In the genomic region with DNA sequence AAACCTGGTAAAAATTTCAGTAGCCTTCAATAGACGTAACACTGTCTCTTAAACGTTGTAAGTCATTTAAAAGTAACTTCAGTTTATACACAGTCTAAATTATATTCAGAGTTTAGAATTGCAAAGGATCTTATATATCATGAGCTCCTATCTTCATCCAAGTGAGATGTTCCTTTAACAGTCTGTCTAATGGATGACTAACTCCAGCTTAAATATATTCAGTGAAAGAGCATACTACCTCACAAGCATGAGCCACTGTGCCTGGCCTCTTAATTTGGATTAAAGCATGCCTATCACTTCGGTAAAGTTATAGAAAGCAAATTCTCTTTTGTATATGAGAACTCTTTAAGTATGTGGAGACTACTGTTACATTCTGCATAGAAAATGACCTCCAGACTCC, we compare ENCODE assay signal across 18 cellular contexts. TPM values are rescaled to one million over a fixed set of nuclear protein-coding genes. Genes with fewer than 3 reads are reported as not detected.
DNase-seq lines count a peak whose midpoint lies in the region; ATAC-seq and TF ChIP-seq lines count a peak whose summit lies in the region.
"Had no signal": no experiment of that assay in that cellular context is flagged by ENCODE, and none has a peak within 500 bp of the region (broad histone marks: within the 10 kb centered on the region; RNA-seq: fewer than 3 reads in every experiment).

No MANE protein-coding gene starts in this region.

- no peak for TF ChIP-seq EP300 in suprapubic skin (IDR thresholded peaks at IDR 0.05)

- peaks cover 8% of the 10 kb centered on the region; the same call in 1 of the 2 replicates for H3K4me1 ChIP-seq in GM23248 (ENCODE audit: insufficient read depth)
- peaks cover 39% of the 10 kb centered on the region for H3K4me1 ChIP-seq in Loucy (ENCODE audit: insufficient read depth, low read length, poor library complexity, severe bottlenecking)
- H3K4me1 ChIP-seq in osteoblast (ENCODE audit: insufficient read depth, low read length) = peaks cover 9% of the 10 kb centered on the region
- H3K4me1 ChIP-seq in PC-3 (ENCODE audit: insufficient read depth, low read length) = peaks cover 20% of the 10 kb centered on the region
- peaks cover 0 to 5% of the 10 kb centered on the region in 2 donors for H3K4me1 ChIP-seq in ascending aorta
- peaks cover 17% of the 10 kb centered on the region for H3K4me1 ChIP-seq in suprapubic skin

- peaks cover 19% of the 10 kb centered on the region for H3K4me1 Mint-ChIP-seq in activated T-helper 17 cell treated with anti-CD3 and anti-CD28 coated beads, Interleukin-2, amount 50 U/mL, for 72 hours

- no peak for ATAC-seq in activated T-helper 17 cell treated with anti-CD3 and anti-CD28 coated beads, Interleukin-2, amount 50 U/mL, for 72 hours (replicated peaks)
- no peak for ATAC-seq in PC-3
- ATAC-seq: GM12878, K562 had no signal

- no peak for TF ChIP-seq CTCF in Loucy (conservative IDR thresholded peaks at IDR 0.05; ENCODE audit: low read length)
- TF ChIP-seq CTCF in osteoblast (IDR thresholded peaks at IDR 0.05; ENCODE audit: extremely low read depth, low read depth, low read length) = no peak
- TF ChIP-seq CTCF in PC-3 (conservative IDR thresholded peaks at IDR 0.05; ENCODE audit: low read depth, low read length) = no peak
- TF ChIP-seq CTCF in ascending aorta (IDR thresholded peaks at IDR 0.05) = no peak
- no peak for TF ChIP-seq CTCF in suprapubic skin (IDR thresholded peaks at IDR 0.05)

- no peak overlapping the region for H2AFZ ChIP-seq in GM23248
- no peak overlapping the region for H2AFZ ChIP-seq in Loucy (ENCODE audit: low read length)
- no peak overlapping the region for H2AFZ ChIP-seq in osteoblast (ENCODE audit: low read length)
- no peak overlapping the region for H2AFZ ChIP-seq in PC-3 (ENCODE audit: low read length)

- BruUV-seq in PC-3 (replicated peaks; lab: Mats Ljungman, UMichigan) = no TSS peak

- H4K20me1 ChIP-seq in GM23248 (ENCODE audit: insufficient read depth) (peaks cover 41% of the 10 kb centered on the region), Loucy (ENCODE audit: insufficient read depth, low read length, poor library complexity, severe bottlenecking) (peaks cover 34% of the 10 kb centered on the region), osteoblast (ENCODE audit: insufficient read depth, low read length) (peaks cover 39% of the 10 kb centered on the region), PC-3 (ENCODE audit: low read length) (peaks cover 18% of the 10 kb centered on the region; the same call in 1 of the 2 replicates)

- in situ Hi-C loops in GM23248 (cut with MboI) = no loop called here

- TF ChIP-seq POLR2A in suprapubic skin (IDR thresholded peaks at IDR 0.05) = no peak

- no peaks in the 10 kb centered on the region for H3K27me3 ChIP-seq in GM23248 (replicated peaks; ENCODE audit: insufficient read depth)
- H3K27me3 ChIP-seq in Loucy (ENCODE audit: insufficient read depth, low read length, poor library complexity, severe bottlenecking) = no peaks in the 10 kb centered on the region
- no peaks in the 10 kb centered on the region for H3K27me3 ChIP-seq in osteoblast (ENCODE audit: insufficient read depth, low read length)
- H3K27me3 ChIP-seq in PC-3 (ENCODE audit: low read length) = no peaks in the 10 kb centered on the region
- H3K27me3 ChIP-seq in ascending aorta = no peaks in the 10 kb centered on the region
- H3K27me3 ChIP-seq in suprapubic skin = no peaks in the 10 kb centered on the region
- H3K27me3 ChIP-seq: BLaER1 had no signal

- no peaks in the 10 kb centered on the region for H3K27me3 Mint-ChIP-seq in activated T-helper 17 cell treated with anti-CD3 and anti-CD28 coated beads, Interleukin-2, amount 50 U/mL, for 72 hours
- H3K27me3 Mint-ChIP-seq: CD4-positive, alpha-beta memory T cell had no signal

- H3K9me2 ChIP-seq in GM23248 (ENCODE audit: insufficient read depth) = no peaks in the 10 kb centered on the region
- no peaks in the 10 kb centered on the region for H3K9me2 ChIP-seq in Loucy (replicated peaks; ENCODE audit: low read depth, low read length)
- no peaks in the 10 kb centered on the region for H3K9me2 ChIP-seq in PC-3 (replicated peaks; ENCODE audit: low read length)

- H3K4me2 ChIP-seq in GM23248 (ENCODE audit: unreplicated experiment) (no peak overlapping the region), Loucy (ENCODE audit: low read depth, low read length, poor library complexity, severe bottlenecking) (peak overlapping the region; percentile 46), osteoblast (ENCODE audit: insufficient read depth, low read length) (no peak overlapping the region), PC-3 (ENCODE audit: low read length) (no peak overlapping the region)
- H3K4me2 ChIP-seq: BLaER1 had no signal

- CTCF ChIA-PET in PC-3 (lab: Charles Lee) = no interaction called here

- H3K27ac Mint-ChIP-seq in activated T-helper 17 cell treated with anti-CD3 and anti-CD28 coated beads, Interleukin-2, amount 50 U/mL, for 72 hours = no peak overlapping the region
- H3K27ac Mint-ChIP-seq: CD14-positive monocyte had no signal

- H3K9me3 Mint-ChIP-seq in activated T-helper 17 cell treated with anti-CD3 and anti-CD28 coated beads, Interleukin-2, amount 50 U/mL, for 72 hours = no peaks in the 10 kb centered on the region
- H3K9me3 Mint-ChIP-seq: CD4-positive, alpha-beta memory T cell had no signal

- H3K9ac ChIP-seq in GM23248 (no peak overlapping the region), Loucy (ENCODE audit: low read depth, low read length, poor library complexity, severe bottlenecking) (no peak overlapping the region), PC-3 (ENCODE audit: low read length) (no peak overlapping the region)
- H3K9ac ChIP-seq: BLaER1 had no signal

- intact Hi-C loops in PC-3 (cut with micrococcal nuclease) (no loop called here), ascending aorta (cut with DNase I) (no loop called here)

- POLR2A ChIA-PET in PC-3 (lab: Charles Lee; ENCODE audit: unreplicated experiment) = no interaction called here

- peak overlapping the region; percentile 58 for H3K4me3 Mint-ChIP-seq in activated T-helper 17 cell treated with anti-CD3 and anti-CD28 coated beads, Interleukin-2, amount 50 U/mL, for 72 hours
- H3K4me3 Mint-ChIP-seq: CD14-positive monocyte had no signal

- H3K9me3 ChIP-seq in GM23248 (ENCODE audit: low read depth) (no peaks in the 10 kb centered on the region), Loucy (ENCODE audit: insufficient read depth, low read depth, low read length) (no peaks in the 10 kb centered on the region), osteoblast (ENCODE audit: low read depth, low read length) (no peaks in the 10 kb centered on the region), PC-3 (ENCODE audit: low read length) (no peaks in the 10 kb centered on the region), ascending aorta (no peaks in the 10 kb centered on the region), suprapubic skin (no peaks in the 10 kb centered on the region)

- H3K79me2 ChIP-seq in GM23248 (ENCODE audit: insufficient read depth) (peaks cover 100% of the 10 kb centered on the region), Loucy (ENCODE audit: insufficient read depth, low read length) (peaks cover 81% of the 10 kb centered on the region), osteoblast (ENCODE audit: insufficient read depth, low read length) (peaks cover 94% of the 10 kb centered on the region), PC-3 (ENCODE audit: low read length) (peaks cover 68% of the 10 kb centered on the region)

- DNase-seq in GM23248 (peak; percentile 25), osteoblast (ENCODE audit: insufficient read length, low spot score, missing footprints) (peak; percentile 13), epidermal melanocyte (ENCODE audit: insufficient read length, low spot score) (no peak), PC-3 (no peak), ascending aorta (ENCODE audit: low spot score in 2 of 2) (no peak), suprapubic skin (ENCODE audit: low spot score in 2 of 2) (no peak)
- DNase-seq: Calu3; CD4-positive, alpha-beta memory T cell; DND-41; EL had no signal

- H3K36me3 Mint-ChIP-seq in activated T-helper 17 cell treated with anti-CD3 and anti-CD28 coated beads, Interleukin-2, amount 50 U/mL, for 72 hours (ENCODE audit: low read depth) = peaks cover 11% of the 10 kb centered on the region

- H3K36me3 ChIP-seq in GM23248 (ENCODE audit: low read depth) (peaks cover 22% of the 10 kb centered on the region), Loucy (ENCODE audit: insufficient read depth, low read length) (peaks cover 51% of the 10 kb centered on the region), osteoblast (ENCODE audit: insufficient read depth, low read length) (peaks cover 6% of the 10 kb centered on the region), PC-3 (ENCODE audit: low read depth, low read length) (peaks cover 34% of the 10 kb centered on the region), ascending aorta (peaks cover 12 to 18% of the 10 kb centered on the region in 2 donors), suprapubic skin (peaks cover 8% of the 10 kb centered on the region)

- H3K4me3 ChIP-seq in GM23248 (no peak overlapping the region), Loucy (ENCODE audit: low read length, poor library complexity, severe bottlenecking) (no peak overlapping the region), osteoblast (ENCODE audit: insufficient read depth, low read length) (no peak overlapping the region), PC-3 (ENCODE audit: low read length) (no peak overlapping the region), ascending aorta (no peak overlapping the region), suprapubic skin (no peak overlapping the region)
- H3K4me3 ChIP-seq: BLaER1, GM12878, HAP-1, K562 had no signal

- WGBS in GM23248 (ENCODE audit: low coverage in 1 of 2, low lambda C conversion rate in 2 of 2, missing lambda C conversion rate in 2 of 2), 2 experiments = 90 to 91% methylated on average over 3 of the region's 3 CpGs
- 88% methylated on average over 3 of the region's 3 CpGs for WGBS in suprapubic skin

- no peak overlapping the region for H3K27ac ChIP-seq in GM23248
- no peak overlapping the region for H3K27ac ChIP-seq in osteoblast (ENCODE audit: low read depth, low read length)
- H3K27ac ChIP-seq in PC-3 (ENCODE audit: low read length) = no peak overlapping the region
- no peak overlapping the region for H3K27ac ChIP-seq in ascending aorta
- H3K27ac ChIP-seq in suprapubic skin = no peak overlapping the region
- H3K27ac ChIP-seq: BLaER1, HL-60 had no signal

- H3F3A ChIP-seq in GM23248 (ENCODE audit: insufficient read depth) (peaks cover 20% of the 10 kb centered on the region; the same call in 1 of the 2 replicates), Loucy (ENCODE audit: low read depth) (no peaks in the 10 kb centered on the region), PC-3 (ENCODE audit: low read length, unreplicated experiment) (no peaks in the 10 kb centered on the region)

RNA-seq across cellular contexts. Expression of gene FYTTD1, which starts 7.0 kb away (rescaled TPM):
- total RNA-seq in GM23248 (2014; rRNA removed; shearing (Covaris generic)) = 42.0 and 71.5 TPM in 2 replicates
- 90.4 and 91.8 TPM in 2 replicates for polyA plus RNA-seq in GM23248 (2016; fragmentation: Nextera tagmentation; extraction: Ambion mirVana)
- total RNA-seq in activated T-helper 17 cell treated with anti-CD3 and anti-CD28 coated beads, Interleukin-2, amount 50 U/mL, for 72 hours = 10 to 100 TPM; 14.5 to 23.7 TPM
- total RNA-seq in osteoblast (41.3 and 42.0 TPM in 2 replicates), PC-3 (2014; rRNA removed) (54.6 and 85.4 TPM in 2 replicates), ascending aorta (14.0 TPM), suprapubic skin (10 to 100 TPM; 46.6 to 53.3 (median 49.9) TPM)

RNA-seq across cellular contexts. Expression of gene RUBCN, which starts 20.0 kb away (rescaled TPM):
- total RNA-seq in GM23248 (2014; rRNA removed; shearing (Covaris generic)) = 16.3 and 18.4 TPM in 2 replicates
- polyA plus RNA-seq in GM23248 (2016; fragmentation: Nextera tagmentation; extraction: Ambion mirVana) = 10.5 and 11.1 TPM in 2 replicates
- total RNA-seq in activated T-helper 17 cell treated with anti-CD3 and anti-CD28 coated beads, Interleukin-2, amount 50 U/mL, for 72 hours = 10 to 100 TPM; 33.8 to 34.0 TPM
- total RNA-seq in osteoblast (19.7 and 23.2 TPM in 2 replicates), PC-3 (2014; rRNA removed) (24.5 and 32.9 TPM in 2 replicates), ascending aorta (27.4 TPM), suprapubic skin (10 to 100 TPM; 41.8 to 70.2 (median 48.4) TPM)

RNA-seq across cellular contexts. Expression of gene LRCH3, which starts 34.4 kb away (rescaled TPM):
- total RNA-seq in GM23248 (2014; rRNA removed; shearing (Covaris generic)) = 20.9 and 28.7 TPM in 2 replicates
- polyA plus RNA-seq in GM23248 (2016; fragmentation: Nextera tagmentation; extraction: Ambion mirVana) = 20.2 and 24.1 TPM in 2 replicates
- 10 to 100 TPM; 59.2 to 62.8 TPM for total RNA-seq in activated T-helper 17 cell treated with anti-CD3 and anti-CD28 coated beads, Interleukin-2, amount 50 U/mL, for 72 hours
- total RNA-seq in osteoblast (61.9 and 91.6 TPM in 2 replicates), PC-3 (2014; rRNA removed) (43.1 and 146 TPM in 2 replicates), ascending aorta (22.2 TPM), suprapubic skin (10 to 100 TPM; 19.2 to 69.3 (median 28.3) TPM)

Comparison
In these comparisons a context has a peak if more than half of its experiments do, and no peak if none do; other contexts are left out.
1. DNase-seq: peak in GM23248 (single experiment) and osteoblast (single experiment); none in epidermal melanocyte (single experiment), PC-3 (single experiment), ascending aorta (0 of 2) and suprapubic skin (0 of 2).